1 cellular context compared by ENCODE assay signal in genomic region chr1:198893763-198894444, GRCh38.
TF ChIP-seq lines count a peak whose summit lies in the region.

No MANE protein-coding gene starts in this region.

TF ChIP-seq in WTC11, 78 proteins besides CTCF, POLR2A, EP300 and RAD21 (continued from another document):
- no peak for TF ChIP-seq ZNF138 (CRISPR knock-in tag; conservative IDR thresholded peaks at IDR 0.05)
- no peak for TF ChIP-seq ZBTB21 (CRISPR knock-in tag; IDR thresholded peaks at IDR 0.05; ENCODE audit: borderline replicate concordance)
- no peak for TF ChIP-seq ATF1 (CRISPR knock-in tag; IDR thresholded peaks at IDR 0.05)
- no peak for TF ChIP-seq KAT7 (CRISPR knock-in tag; IDR thresholded peaks at IDR 0.05; ENCODE audit: borderline replicate concordance)
